In genomic region chr11:69300124-69301032, GRCh38 we compare ENCODE assay signal across 11 cellular contexts. TPM values are rescaled to one million over a fixed set of nuclear protein-coding genes. Genes with fewer than 3 reads are reported as not detected.
DNase-seq lines count a peak whose midpoint lies in the region; ATAC-seq, FAIRE-seq and TF ChIP-seq lines count a peak whose summit lies in the region.
"Had no signal": no experiment of that assay in that cellular context is flagged by ENCODE, and none has a peak within 500 bp of the region (broad histone marks: within the 10 kb centered on the region; RNA-seq: fewer than 3 reads in every experiment).

No MANE protein-coding gene starts in this region.

- no peak for TF ChIP-seq EP300 in K562 (IDR thresholded peaks at IDR 0.05; ENCODE audit: low read length)

- peak overlapping the region; percentile 69 for H3K27ac ChIP-seq in K562 (ENCODE audit: extremely low read depth, low read depth, low read length)
- H3K27ac ChIP-seq in osteoblast (ENCODE audit: low read depth, low read length) = peak overlapping the region; percentile 96

- no peaks in the 10 kb centered on the region for H3K9me3 Mint-ChIP-seq in T-helper 1 cell treated with Interleukin-12 subunit alpha and Interleukin-12 subunit beta and Interleukin-4 antibody, amounts not matched to agents 30 μg/mL and 1 μg/mL, for 36 hours

- CTCF ChIA-PET in K562 (lab: Yijun Ruan, JAX; ENCODE audit: low intra/inter-chr PET ratio) = no interaction called here

- peaks cover 3% of the 10 kb centered on the region for H3K9me1 ChIP-seq in K562 (ENCODE audit: control insufficient read depth, insufficient read depth, low read length)

- WGBS in K562 (ENCODE audit: insufficient coverage, low coverage, missing lambda C conversion rate) = 37% methylated on average over 11 of the region's 11 CpGs

- H4K20me1 ChIP-seq in K562 (replicated peaks; ENCODE audit: control insufficient read depth, insufficient read depth, low read length) (no peaks in the 10 kb centered on the region), osteoblast (ENCODE audit: insufficient read depth, low read length) (no peaks in the 10 kb centered on the region)

- H3K79me2 ChIP-seq in K562 (ENCODE audit: control insufficient read depth, insufficient read depth, low read length) = peaks cover 88% of the 10 kb centered on the region
- H3K79me2 ChIP-seq in osteoblast (ENCODE audit: insufficient read depth, low read length) = peaks cover 39% of the 10 kb centered on the region

- H3K27me3 Mint-ChIP-seq in T-helper 1 cell treated with Interleukin-12 subunit alpha and Interleukin-12 subunit beta and Interleukin-4 antibody, amounts not matched to agents 30 μg/mL and 1 μg/mL, for 36 hours (ENCODE audit: low read depth) = peaks cover under 1% of the 10 kb centered on the region

- H3K9ac ChIP-seq in K562 (ENCODE audit: insufficient read depth in 1 of 2, low read depth in 2 of 2, low read length in 2 of 2) = peak overlapping the region; percentile 36 to 88; a peak in 3 of 4 replicates

- POLR2A ChIA-PET in K562 (lab: Yijun Ruan, JAX) = interaction anchor here (0.6 to 1.3 kb wide), 3 partner anchors 9 to 617 kb away, joined by 3 to 5 read pairs (median 5); no protein-coding TSS in a partner anchor

- intact Hi-C loops in K562 (cut with micrococcal nuclease) = no loop called here

- no peak for TF ChIP-seq RAD21 in K562 (CRISPR knock-in tag; conservative IDR thresholded peaks at IDR 0.05 in 1 of 2, IDR thresholded peaks at IDR 0.05 in 1 of 2)

- peaks cover 69 to 71% of the 10 kb centered on the region in 2 experiments for H3K4me1 ChIP-seq in K562 (replicated peaks in 1 of 2; ENCODE audit: control insufficient read depth in 2 of 2, insufficient read depth in 2 of 2, low read length in 2 of 2)
- peaks cover 68% of the 10 kb centered on the region for H3K4me1 ChIP-seq in osteoblast (ENCODE audit: insufficient read depth, low read length)

- DNase-seq in T-helper 1 cell (no peak), LHCN-M2 (ENCODE audit: low read depth) (peak; percentile 96), K562 (ENCODE audit: extremely low read depth in 1 of 4, low spot score in 3 of 4) (peak in 3 of 4 experiments; percentile 39 to 52 (median 42)), osteoblast (ENCODE audit: insufficient read length, low spot score, missing footprints) (peak; percentile 98), NCI-H2171 treated with DMSO at 0.1 percent for 48 hours (lab: John Stamatoyannopoulos, UW) (no peak), KBM-7 (no peak)
- DNase-seq: 8988T had no signal

- H3K36me3 ChIP-seq in K562 (ENCODE audit: control insufficient read depth, insufficient read depth, low read length) (peaks cover 15% of the 10 kb centered on the region), osteoblast (ENCODE audit: insufficient read depth, low read length) (peaks cover 2% of the 10 kb centered on the region)

- H2AFZ ChIP-seq in K562 (ENCODE audit: low read depth, low read length) (0 out of 2 replicates have a peak overlapping the region, but pooled peaks have one; percentile 52), osteoblast (ENCODE audit: low read length) (peak overlapping the region; percentile 43)

- H3K4me1 Mint-ChIP-seq in T-helper 1 cell treated with Interleukin-12 subunit alpha and Interleukin-12 subunit beta and Interleukin-4 antibody, amounts not matched to agents 30 μg/mL and 1 μg/mL, for 36 hours (ENCODE audit: low read depth) = peaks cover 35% of the 10 kb centered on the region

- TF ChIP-seq CTCF in K562 (IDR thresholded peaks at IDR 0.05 in 2 of 3, conservative IDR thresholded peaks at IDR 0.05 in 1 of 3; ENCODE audit: insufficient read depth in 2 of 3, low read depth in 1 of 3, low read length in 3 of 3) = no peak
- no peak for TF ChIP-seq CTCF in osteoblast (IDR thresholded peaks at IDR 0.05; ENCODE audit: extremely low read depth, low read depth, low read length)

- TF ChIP-seq POLR2A in K562 (conservative IDR thresholded peaks at IDR 0.05) = no peak

- no peaks in the 10 kb centered on the region for H3K36me3 Mint-ChIP-seq in T-helper 1 cell treated with Interleukin-12 subunit alpha and Interleukin-12 subunit beta and Interleukin-4 antibody, amounts not matched to agents 30 μg/mL and 1 μg/mL, for 36 hours (ENCODE audit: low read depth)

- H3K4me2 ChIP-seq in K562 (ENCODE audit: insufficient read depth, low read length) = peak overlapping the region; percentile 35; the same call in 1 of the 2 replicates
- peak overlapping the region; percentile 38 for H3K4me2 ChIP-seq in osteoblast (ENCODE audit: insufficient read depth, low read length)

- in situ Hi-C loops in K562 (cut with MboI) = no loop called here
- in situ Hi-C loops in KBM-7 (cut with MboI; ENCODE audit: low pct_unique_long_range_greater_than_20kb, low sequenced_read_pairs) = no loop called here

- no peak for ATAC-seq in K562
- ATAC-seq in HG02798 (IDR thresholded peaks at IDR 0.05; ENCODE audit: poor library complexity, unreplicated experiment) = no peak
- ATAC-seq: mucosa of descending colon had no signal

- no peaks in the 10 kb centered on the region for H3K9me3 ChIP-seq in K562 (replicated peaks; ENCODE audit: control insufficient read depth, insufficient read depth, low read depth, low read length)
- H3K9me3 ChIP-seq in osteoblast (ENCODE audit: low read depth, low read length) = no peaks in the 10 kb centered on the region
- H3K9me3 ChIP-seq: mucosa of descending colon had no signal

- H3K4me3 ChIP-seq in K562 (no peak overlapping the region), osteoblast (ENCODE audit: insufficient read depth, low read length) (no peak overlapping the region)
- H3K4me3 ChIP-seq: mucosa of descending colon, skin epidermis had no signal

- H3K27me3 ChIP-seq in K562 (ENCODE audit: control insufficient read depth in 2 of 2, insufficient read depth in 2 of 2, low read length in 2 of 2) = no peaks in the 10 kb centered on the region
- H3K27me3 ChIP-seq in osteoblast (ENCODE audit: insufficient read depth, low read length) = no peaks in the 10 kb centered on the region

- BruUV-seq in K562 (replicated peaks; lab: Mats Ljungman, UMichigan) = no TSS peak

- H3K4me3 Mint-ChIP-seq in T-helper 1 cell treated with Interleukin-12 subunit alpha and Interleukin-12 subunit beta and Interleukin-4 antibody, amounts not matched to agents 30 μg/mL and 1 μg/mL, for 36 hours = peak overlapping the region; percentile 1

- FAIRE-seq in K562 (lab: Jason Lieb, UNC) = no peak

- no peak overlapping the region for H3K27ac Mint-ChIP-seq in T-helper 1 cell treated with Interleukin-12 subunit alpha and Interleukin-12 subunit beta and Interleukin-4 antibody, amounts not matched to agents 30 μg/mL and 1 μg/mL, for 36 hours

TF ChIP-seq in K562, 482 proteins besides CTCF, POLR2A, EP300 and RAD21 (continues in another document):
- TF ChIP-seq NRF1 (conservative IDR thresholded peaks at IDR 0.05 in 1 of 2, IDR thresholded peaks at IDR 0.05 in 1 of 2) = peak in 1 of 2 experiments; percentile 38; a peak in 1 of 4 replicates
- peak; percentile 83 for TF ChIP-seq EHMT2 (IDR thresholded peaks at IDR 0.05)
- TF ChIP-seq ZZZ3 (IDR thresholded peaks at IDR 0.05) = no peak
- no peak for TF ChIP-seq SP2 (IDR thresholded peaks at IDR 0.05; ENCODE audit: extremely low read depth, low read depth, low read length, poor library complexity, severe bottlenecking)
- no peak for TF ChIP-seq ARID2 (IDR thresholded peaks at IDR 0.05)
- TF ChIP-seq NFRKB (IDR thresholded peaks at IDR 0.05; ENCODE audit: low read depth) = 0 out of 2 replicates have a peak, but pooled peaks have one; percentile 3
- TF ChIP-seq ETV1 (tag; conservative IDR thresholded peaks at IDR 0.05; ENCODE audit: low read depth) = 0 out of 2 replicates have a peak, but pooled peaks have one; percentile 14
- 0 out of 4 replicates have a peak, but pooled peaks of 1 of the 2 experiments have one; percentile 40 for TF ChIP-seq CSDE1 (IDR thresholded peaks at IDR 0.05)
- TF ChIP-seq NCOA4 (IDR thresholded peaks at IDR 0.05; ENCODE audit: partially characterized antibody) = peak; percentile 50
- TF ChIP-seq, protein P1, sequence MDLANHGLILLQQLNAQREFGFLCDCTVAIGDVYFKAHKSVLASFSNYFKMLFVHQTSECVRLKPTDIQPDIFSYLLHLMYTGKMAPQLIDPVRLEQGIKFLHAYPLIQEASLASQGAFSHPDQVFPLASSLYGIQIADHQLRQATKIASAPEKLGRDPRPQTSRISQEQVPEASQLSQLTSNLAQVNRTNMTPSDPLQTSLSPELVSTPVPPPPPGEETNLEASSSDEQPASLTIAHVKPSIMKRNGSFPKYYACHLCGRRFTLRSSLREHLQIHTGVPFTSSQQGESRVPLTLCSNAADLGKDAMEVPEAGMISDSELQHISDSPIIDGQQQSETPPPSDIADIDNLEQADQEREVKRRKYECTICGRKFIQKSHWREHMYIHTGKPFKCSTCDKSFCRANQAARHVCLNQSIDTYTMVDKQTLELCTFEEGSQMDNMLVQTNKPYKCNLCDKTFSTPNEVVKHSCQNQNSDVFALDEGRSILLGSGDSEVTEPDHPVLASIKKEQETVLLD (IDR thresholded peaks at IDR 0.05) = peak; percentile 21; the same call in 1 of the 2 replicates
- TF ChIP-seq HDGF (IDR thresholded peaks at IDR 0.05) = peak; percentile 81; the same call in 1 of the 2 replicates

RNA-seq across cellular contexts. Expression of gene MYEOV, which starts 6.4 kb away (rescaled TPM):
- total RNA-seq in LHCN-M2 (2014; rRNA removed) (11.8 and 21.0 TPM in 2 replicates), K562 (2014; rRNA removed) (29.5 and 33.6 TPM in 2 replicates), K562 (2014; rRNA removed; fragmentation: Illumina TruSeq; extraction: Trizol) (29.7 and 32.2 TPM in 2 replicates), K562 (2015; rRNA removed; fragmentation: Illumina TruSeq; extraction: Trizol) (26.1 and 28.1 TPM in 2 replicates), K562 (2021) (77.7 and 92.3 TPM in 2 replicates), osteoblast (0.88 and 1.4 TPM in 2 replicates)
- 36.9 TPM for polyA plus RNA-seq in LHCN-M2 (2012)
- 153 and 334 TPM in 2 replicates for total RNA-seq in K562 (2011; cell fraction: chromatin; rRNA removed; ENCODE audit: low replicate concordance)
- 281 and 292 TPM in 2 replicates for total RNA-seq in K562 (2011; cell fraction: nucleolus; rRNA removed)
- total RNA-seq in K562 (2011; cell fraction: nucleoplasm; rRNA removed) = 180 and 211 TPM in 2 replicates
- polyA plus RNA-seq in K562 (2011; rRNA removed) (133 TPM in 2 replicates), K562 (2014; fragmentation: Illumina TruSeq; extraction: Trizol) (68.2 and 86.9 TPM in 2 replicates), K562 (2014; fragmentation: Nextera tagmentation; extraction: Ambion mirVana) (10 to 100 TPM; 10.2 to 11.5 TPM), K562 (2014; rRNA removed) (80.9 and 87.6 TPM in 2 replicates)
- polyA plus RNA-seq in K562 (2011; cell fraction: cytosol; rRNA removed) = 96.6 and 154 TPM in 2 replicates
- polyA plus RNA-seq in K562 (2011; cell fraction: nucleus; rRNA removed) = 301 and 457 TPM in 2 replicates
- 69.0 and 89.1 TPM in 2 replicates for polyA plus RNA-seq in K562 (2012)
- 48.1 and 73.1 TPM in 2 replicates for polyA minus RNA-seq in K562 (2011; rRNA and poly(A)+ RNA removed)
- polyA minus RNA-seq in K562 (2011; cell fraction: cytosol; rRNA and poly(A)+ RNA removed) = 38.3 and 45.9 TPM in 2 replicates
- 87.9 and 158 TPM in 2 replicates for polyA minus RNA-seq in K562 (2011; cell fraction: nucleus; rRNA and poly(A)+ RNA removed)

Comparison
In these comparisons a context has a peak if more than half of its experiments do, and no peak if none do; other contexts are left out.
1. DNase-seq: peak in LHCN-M2 (single experiment), K562 (3 of 4) and osteoblast (single experiment); none in T-helper 1 cell (0 of 5), NCI-H2171 treated with DMSO at 0.1 percent for 48 hours (single experiment) and KBM-7 (single experiment).